1 cellular context compared by ENCODE assay signal in the genomic region with DNA sequence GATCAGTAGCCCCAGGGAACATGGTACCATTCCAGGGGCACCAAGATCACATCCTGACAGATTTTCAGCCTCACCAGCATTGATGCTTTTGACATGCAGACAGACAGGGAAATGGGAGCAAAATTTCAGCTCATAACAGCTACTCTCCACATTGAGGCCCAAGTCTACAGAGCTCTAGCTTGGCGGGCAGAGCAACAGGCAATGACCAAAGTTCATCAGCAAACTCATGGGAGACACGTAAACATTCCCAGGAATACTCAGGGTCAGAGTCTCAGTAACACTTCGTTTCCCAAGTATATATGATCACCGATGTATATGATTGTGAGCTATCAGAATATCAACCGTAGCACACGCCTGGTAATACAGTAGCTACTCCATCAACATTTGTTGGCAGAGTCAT.
A peak's percentile ranks its signal among the peaks of the same experiment; 100 is the strongest.
TF ChIP-seq lines count a peak whose summit lies in the region.

No MANE protein-coding gene starts in this region.

TF ChIP-seq in HepG2, 621 proteins besides CTCF, POLR2A, EP300 and RAD21:
- TF ChIP-seq ZNF317 (CRISPR knock-in tag; IDR thresholded peaks at IDR 0.05) (no peak), TEAD3 (CRISPR knock-in tag; optimal IDR thresholded peaks at IDR 0.05; ENCODE audit: borderline replicate concordance) (peak; percentile 7), ZNF446 (CRISPR knock-in tag; IDR thresholded peaks at IDR 0.05) (no peak), ZNF644 (CRISPR knock-in tag; IDR thresholded peaks at IDR 0.05; ENCODE audit: low read depth) (peak; percentile 39; the same call in 1 of the 2 replicates), HNF4A (CRISPR knock-in tag; IDR thresholded peaks at IDR 0.05) (peak; percentile 64)
